ENCODE assay signal across 1 cellular context in genomic region chr16:8194795-8195194, GRCh38.
TF ChIP-seq lines count a peak whose summit lies in the region.

No MANE protein-coding gene starts in this region.

TF ChIP-seq in GM12878, 131 proteins besides CTCF, POLR2A, EP300 and RAD21:
- TF ChIP-seq ZBTB4 (CRISPR knock-in tag; IDR thresholded peaks at IDR 0.05): no peak
- no peak for TF ChIP-seq SMARCA5 (IDR thresholded peaks at IDR 0.05)
- no peak for TF ChIP-seq CHD1 (IDR thresholded peaks at IDR 0.05; ENCODE audit: low read depth, low read length)
- no peak for TF ChIP-seq EZH2 (IDR thresholded peaks at IDR 0.05; ENCODE audit: borderline replicate concordance, control insufficient read depth, low read depth, low read length)
- no peak for TF ChIP-seq BCL3 (IDR thresholded peaks at IDR 0.05; ENCODE audit: borderline replicate concordance, insufficient read depth, low read depth, low read length, poor library complexity, severe bottlenecking)
- no peak for TF ChIP-seq KAT2A (conservative IDR thresholded peaks at IDR 0.05; ENCODE audit: control insufficient read depth, low read depth, low read length)
- no peak for TF ChIP-seq WRNIP1 (IDR thresholded peaks at IDR 0.05; ENCODE audit: borderline replicate concordance, low read depth, low read length)
- TF ChIP-seq TAF1 (IDR thresholded peaks at IDR 0.05; ENCODE audit: borderline replicate concordance, low read depth, low read length): no peak
- no peak for TF ChIP-seq TCF3 (IDR thresholded peaks at IDR 0.05; ENCODE audit: borderline replicate concordance, insufficient read depth, low read depth, low read length)
- TF ChIP-seq CBX3 (IDR thresholded peaks at IDR 0.05; ENCODE audit: borderline replicate concordance, low read depth): no peak
- TF ChIP-seq SIX5 (IDR thresholded peaks at IDR 0.05; ENCODE audit: low read depth, low read length, severe bottlenecking): no peak
- TF ChIP-seq CHD2 (IDR thresholded peaks at IDR 0.05; ENCODE audit: borderline replicate concordance, low read depth, low read length): no peak
- no peak for TF ChIP-seq CUX1 (IDR thresholded peaks at IDR 0.05; ENCODE audit: insufficient replicate concordance, low read depth, low read length)
- TF ChIP-seq FOXM1 (IDR thresholded peaks at IDR 0.05; ENCODE audit: low read depth, low read length): no peak
- TF ChIP-seq HDAC6 (IDR thresholded peaks at IDR 0.05; ENCODE audit: unreplicated experiment): no peak
- TF ChIP-seq MTA2 (IDR thresholded peaks at IDR 0.05; ENCODE audit: low read depth): no peak
- no peak for TF ChIP-seq SMAD5 (IDR thresholded peaks at IDR 0.05; ENCODE audit: low read depth)
- no peak for TF ChIP-seq ZBTB11 (CRISPR knock-in tag; IDR thresholded peaks at IDR 0.05)
- no peak for TF ChIP-seq SIN3A (IDR thresholded peaks at IDR 0.05; ENCODE audit: low read depth, low read length)
- no peak for TF ChIP-seq HDAC2 (IDR thresholded peaks at IDR 0.05)
